Comparison of ENCODE assay signal across 7 cellular contexts in the genomic region with DNA sequence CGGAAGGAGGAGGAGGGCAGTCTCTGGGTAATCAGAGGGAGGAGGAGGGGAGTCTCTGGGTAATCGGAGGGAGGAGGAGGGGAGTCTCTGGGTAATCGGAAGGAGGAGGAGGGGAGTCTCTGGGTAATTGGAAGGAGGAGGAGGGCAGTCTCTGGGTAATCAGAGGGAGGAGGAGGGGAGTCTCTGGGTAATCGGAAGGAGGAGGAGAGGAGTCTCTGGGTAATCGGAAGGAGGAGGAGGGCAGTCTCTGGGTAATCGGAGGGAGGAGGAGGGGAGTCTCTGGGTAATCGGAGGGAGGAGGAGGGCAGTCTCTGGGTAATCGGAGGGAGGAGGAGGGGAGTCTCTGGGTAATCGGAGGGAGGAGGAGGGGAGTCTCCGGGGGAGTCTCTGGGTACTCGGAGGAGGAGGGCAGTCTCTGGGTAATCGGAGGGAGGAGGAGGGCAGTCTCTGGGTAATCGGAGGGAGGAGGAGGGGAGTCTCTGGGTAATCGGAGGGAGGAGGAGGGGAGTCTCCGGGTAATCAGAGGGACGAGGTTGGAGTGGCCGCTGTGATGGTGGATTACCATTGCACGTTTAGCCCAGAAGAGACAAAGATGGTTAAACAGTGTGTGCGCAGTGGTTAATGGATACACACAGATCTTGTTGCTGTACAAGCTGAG. TPM values are rescaled to one million over a fixed set of nuclear protein-coding genes. Genes with fewer than 3 reads are reported as not detected.
DNase-seq lines count a peak whose midpoint lies in the region; TF ChIP-seq lines count a peak whose summit lies in the region.
"Not testable (repeated sequence)": the region's sequence is repeated elsewhere in the genome, so short reads cannot be mapped to it uniquely, and the experiment has no call there.

No MANE protein-coding gene starts in this region.

- not testable (repeated sequence) for H3K27me3 ChIP-seq in adrenal gland; dorsolateral prefrontal cortex; liver (ENCODE audit: control insufficient read depth in 4 of 4, insufficient read depth in 4 of 4, low read length in 3 of 4); ovary; suprapubic skin

- not testable (repeated sequence) for DNase-seq in LNCaP clone FGC (ENCODE audit: low read depth); dorsolateral prefrontal cortex; foreskin fibroblast; ovary; suprapubic skin (ENCODE audit: low spot score in 2 of 2)
- peak in 2 of 7 donors; percentile 60 to 71 for DNase-seq in adrenal gland

- intact Hi-C loops in adrenal gland (cut with DNase I); ovary (cut with DNase I): not testable (repeated sequence)
- intact Hi-C loops in dorsolateral prefrontal cortex (cut with DNase I): loop anchor here in 1 of 2 donors (2.0 kb wide), 1 partner anchor 18 kb away; a partner anchor contains a TSS

- H3K36me3 ChIP-seq in adrenal gland (replicated peaks in 1 of 2); liver (ENCODE audit: control insufficient read depth in 4 of 4, insufficient read depth in 3 of 4, low read depth in 1 of 4, low read length in 3 of 4); ovary; suprapubic skin: not testable (repeated sequence)

- H3K4me1 ChIP-seq in adrenal gland (replicated peaks in 1 of 2): peaks cover 21 to 24% of the 10 kb centered on the region in 2 donors
- not testable (repeated sequence) for H3K4me1 ChIP-seq in liver (ENCODE audit: control insufficient read depth in 4 of 4, insufficient read depth in 4 of 4, low read length in 3 of 4)
- H3K4me1 ChIP-seq in ovary (ENCODE audit: insufficient read depth): peaks cover 15% of the 10 kb centered on the region
- H3K4me1 ChIP-seq in suprapubic skin: peaks cover 14% of the 10 kb centered on the region

- TF ChIP-seq POLR2A in adrenal gland (IDR thresholded peaks at IDR 0.05); ovary (IDR thresholded peaks at IDR 0.05); suprapubic skin (IDR thresholded peaks at IDR 0.05): not testable (repeated sequence)

- H3K27ac ChIP-seq in adrenal gland (peak overlapping the region; percentile 6 to 95 (median 86)), dorsolateral prefrontal cortex (peak overlapping the region; percentile 93 to 100 (median 99)), liver (ENCODE audit: low read depth in 1 of 2, low read length in 2 of 2) (peak overlapping the region; percentile 96 to 99), ovary (peak overlapping the region; percentile 69 to 71), suprapubic skin (peak overlapping the region; percentile 77)

- peak overlapping the region; percentile 30 to 41 for H3K9ac ChIP-seq in liver (ENCODE audit: low read depth in 1 of 2, low read length in 2 of 2)

- TF ChIP-seq CTCF in LNCaP clone FGC (IDR thresholded peaks at IDR 0.05; ENCODE audit: control insufficient read depth, extremely low read depth, insufficient read depth); adrenal gland (IDR thresholded peaks at IDR 0.05); dorsolateral prefrontal cortex (IDR thresholded peaks at IDR 0.05 in 54 of 56, conservative IDR thresholded peaks at IDR 0.05 in 2 of 56; ENCODE audit: low read depth in 1 of 56, partially characterized antibody in 56 of 56); foreskin fibroblast (IDR thresholded peaks at IDR 0.05; ENCODE audit: low read depth, low read length); liver (IDR thresholded peaks at IDR 0.05; ENCODE audit: low read depth, low read length, missing input control); ovary (IDR thresholded peaks at IDR 0.05); suprapubic skin (IDR thresholded peaks at IDR 0.05): not testable (repeated sequence)

- not testable (repeated sequence) for TF ChIP-seq RAD21 in liver (IDR thresholded peaks at IDR 0.05)

- H3K9me3 ChIP-seq in adrenal gland (replicated peaks in 1 of 3); liver (ENCODE audit: control insufficient read depth in 4 of 4, low read length in 3 of 4); ovary; suprapubic skin: not testable (repeated sequence)

- TF ChIP-seq EP300 in ovary (IDR thresholded peaks at IDR 0.05); suprapubic skin (IDR thresholded peaks at IDR 0.05): not testable (repeated sequence)

- 24 to 39% (median 27%) methylated on average over 15 to 19 of the region's 19 CpGs for WGBS in adrenal gland, 4 donors
- 45% methylated on average over 19 of the region's 19 CpGs for WGBS in liver
- 4 to 17% (median 5%) methylated on average over 17 to 19 of the region's 19 CpGs for WGBS in ovary, 3 donors
- WGBS in suprapubic skin: 43% methylated on average over 19 of the region's 19 CpGs

- H3K4me3 ChIP-seq in LNCaP clone FGC (ENCODE audit: low read depth, low read length): peak overlapping the region; percentile 46
- H3K4me3 ChIP-seq in adrenal gland: peak overlapping the region in 1 of 4 donors; percentile 37
- H3K4me3 ChIP-seq in dorsolateral prefrontal cortex: peak overlapping the region; percentile 23 to 68 (median 49)
- H3K4me3 ChIP-seq in foreskin fibroblast (ENCODE audit: low read depth in 1 of 2, low read length in 2 of 2): peak overlapping the region; percentile 12 to 27
- H3K4me3 ChIP-seq in liver (ENCODE audit: low read depth in 1 of 3, low read length in 3 of 3): peak overlapping the region; percentile 28 to 46 (median 33)
- peak overlapping the region; percentile 2 for H3K4me3 ChIP-seq in ovary
- peak overlapping the region; percentile 23 for H3K4me3 ChIP-seq in suprapubic skin

RNA-seq across cellular contexts. Expression of a gene that starts 19.1 kb away (rescaled TPM):
- total RNA-seq in adrenal gland: 10 to 100 TPM; 30.4 to 85.9 (median 44.7) TPM
- polyA plus RNA-seq in adrenal gland: 100 to 1,000 TPM in 1 of 3 donors, 10 to 100 TPM in 2; 11.0 to 109 (median 53.7) TPM
- 10 to 100 TPM; 32.5 to 82.7 (median 53.2) TPM for total RNA-seq in dorsolateral prefrontal cortex
- total RNA-seq in liver: 10 to 100 TPM; 12.0 to 15.6 TPM
- polyA plus RNA-seq in liver: 1 to 10 TPM; 5.1 to 8.4 TPM
- 10 to 100 TPM; 34.4 to 56.5 (median 42.7) TPM for total RNA-seq in ovary
- 10 to 100 TPM; 17.1 to 38.6 TPM for polyA plus RNA-seq in ovary
- 10 to 100 TPM; 22.3 to 31.0 (median 25.3) TPM for total RNA-seq in suprapubic skin

RNA-seq across cellular contexts. Expression of a gene that starts 27.3 kb away (rescaled TPM):
- total RNA-seq in adrenal gland (1 to 10 TPM in 1 of 8 donors, under 1 TPM in 3, not detected in 4; 0.52 to 2.2 (median 0.79) TPM), dorsolateral prefrontal cortex (under 1 TPM in 21 of 120 experiments, not detected in 99; 0.08 to 0.70 (median 0.20) TPM), liver (under 1 TPM; 0.37 to 0.75 TPM), ovary (10 to 100 TPM in 1 of 7 donors, 1 to 10 TPM in 2, under 1 TPM in 4; 0.15 to 11.4 (median 0.82) TPM), suprapubic skin (100 to 1,000 TPM in 2 of 4 donors, 10 to 100 TPM in 2; 76.8 to 166 (median 103) TPM)
- polyA plus RNA-seq in adrenal gland (1 to 10 TPM in 2 of 3 donors, under 1 TPM in 1; 0.07 to 2.9 (median 1.2) TPM), liver (under 1 TPM; 0.20 to 0.42 TPM), ovary (under 1 TPM; 0.12 to 0.31 TPM)

RNA-seq across cellular contexts. Expression of a gene that starts 37.9 kb away (rescaled TPM):
- 100 to 1,000 TPM; 190 to 342 (median 264) TPM for total RNA-seq in adrenal gland
- polyA plus RNA-seq in adrenal gland: 100 to 1,000 TPM in 2 of 3 donors, 10 to 100 TPM in 1; 36.3 to 125 (median 110) TPM
- 100 to 1,000 TPM in 68 of 120 experiments, 10 to 100 TPM in 52; 67.4 to 242 (median 102) TPM for total RNA-seq in dorsolateral prefrontal cortex
- total RNA-seq in liver: 10 to 100 TPM; 68.5 to 77.8 TPM
- polyA plus RNA-seq in liver: 10 to 100 TPM; 75.7 to 99.1 TPM
- 100 to 1,000 TPM; 105 to 233 (median 169) TPM for total RNA-seq in ovary
- polyA plus RNA-seq in ovary: 100 to 1,000 TPM in 1 of 2 donors, 10 to 100 TPM in 1; 17.4 to 147 TPM
- 100 to 1,000 TPM; 378 to 392 (median 383) TPM for total RNA-seq in suprapubic skin

RNA-seq across cellular contexts. Expression of a gene that starts 54.4 kb away (rescaled TPM):
- total RNA-seq in adrenal gland (10 to 100 TPM in 7 of 8 donors, 1 to 10 TPM in 1; 7.9 to 70.0 (median 21.6) TPM), dorsolateral prefrontal cortex (10 to 100 TPM; 13.7 to 52.3 (median 29.2) TPM), liver (10 to 100 TPM; 12.4 to 46.7 TPM), ovary (10 to 100 TPM; 15.0 to 52.6 (median 27.5) TPM), suprapubic skin (10 to 100 TPM; 14.2 to 26.0 (median 16.5) TPM)
- polyA plus RNA-seq in adrenal gland (100 to 1,000 TPM in 1 of 3 donors, 10 to 100 TPM in 1, 1 to 10 TPM in 1; 2.7 to 111 (median 80.4) TPM), liver (10 to 100 TPM; 70.6 to 87.7 TPM), ovary (10 to 100 TPM in 1 of 2 donors, 1 to 10 TPM in 1; 1.5 to 39.5 TPM)

Comparison
In these comparisons a context has a peak if more than half of its experiments do, and no peak if none do; other contexts are left out.
1. RNA of a gene that starts 27.3 kb away (total RNA-seq): 76.8 to 166 TPM in suprapubic skin; 0.15 to 11.4 TPM in ovary, 0.37 to 0.75 TPM in liver, 0.52 to 2.2 TPM in adrenal gland and 0.08 to 0.70 TPM in dorsolateral prefrontal cortex; every median in the first group is over 4 times any median in the second.
2. Peak in every context shown above with its lines, with median percentiles within 50 percentile points of each other: H3K27ac ChIP-seq.